In genomic region chr19:34246340-34246739, GRCh38 we compare ENCODE assay signal across 15 cellular contexts. TPM values are rescaled to one million over a fixed set of nuclear protein-coding genes. Genes with fewer than 3 reads are reported as not detected.
A peak's percentile ranks its signal among the peaks of the same experiment; 100 is the strongest.
DNase-seq lines count a peak whose midpoint lies in the region; ATAC-seq and TF ChIP-seq lines count a peak whose summit lies in the region.
"Had no signal": no experiment of that assay in that cellular context is flagged by ENCODE, and none has a peak within 500 bp of the region (broad histone marks: within the 10 kb centered on the region; RNA-seq: fewer than 3 reads in every experiment).

No MANE protein-coding gene starts in this region.

- H3K27me3 ChIP-seq in HUES48 (ENCODE audit: control insufficient read depth, insufficient read depth, low read length) (no peaks in the 10 kb centered on the region), right atrium auricular region (no peaks in the 10 kb centered on the region)
- H3K27me3 ChIP-seq: BLaER1 had no signal

- no peak for ATAC-seq in HG03469 (IDR thresholded peaks at IDR 0.05; ENCODE audit: unreplicated experiment)
- ATAC-seq: HCT116, HepG2 had no signal

- H3K27ac ChIP-seq in HUES48 (ENCODE audit: low read depth, low read length) = peak overlapping the region; percentile 55
- no peak overlapping the region for H3K27ac ChIP-seq in right atrium auricular region
- H3K27ac ChIP-seq: BLaER1, GM23248 had no signal

- H3K9me3 ChIP-seq in HUES48 (ENCODE audit: control insufficient read depth, insufficient read depth, low read length) (no peaks in the 10 kb centered on the region), right atrium auricular region (no peaks in the 10 kb centered on the region)
- H3K9me3 ChIP-seq: BLaER1, Caco-2 had no signal

- no peaks in the 10 kb centered on the region for H3K27me3 Mint-ChIP-seq in mesothelial cell of epicardium (ENCODE audit: low read depth)
- H3K27me3 Mint-ChIP-seq: CD8-positive, alpha-beta memory T cell had no signal

- TF ChIP-seq CTCF in mesothelial cell of epicardium (IDR thresholded peaks at IDR 0.05; ENCODE audit: unreplicated experiment) (no peak), right atrium auricular region (IDR thresholded peaks at IDR 0.05) (no peak)

- CTCF ChIA-PET in HEK293T (lab: Yijun Ruan, JAX) = no interaction called here

- H3K36me3 ChIP-seq in HUES48 (ENCODE audit: control insufficient read depth, insufficient read depth, low read length) = no peaks in the 10 kb centered on the region
- H3K36me3 ChIP-seq in right atrium auricular region = no peaks in the 10 kb centered on the region
- H3K36me3 ChIP-seq: BLaER1 had no signal

- no peaks in the 10 kb centered on the region for H3K9me3 Mint-ChIP-seq in mesothelial cell of epicardium
- H3K9me3 Mint-ChIP-seq: CD8-positive, alpha-beta memory T cell had no signal

- peak; percentile 64 for DNase-seq in brain pericyte (ENCODE audit: low read depth, low spot score)
- DNase-seq in mesothelial cell of epicardium (ENCODE audit: low spot score in 2 of 2, unreplicated experiment in 2 of 2) = no peak
- DNase-seq in DMS114 treated with DMSO at 0.1 percent for 48 hours (lab: John Stamatoyannopoulos, UW; ENCODE audit: unreplicated experiment) = no peak
- DNase-seq in right atrium auricular region (ENCODE audit: low spot score) = no peak
- DNase-seq in HEK293T (ENCODE audit: extremely low spot score) = no peak
- DNase-seq: AML-193; Caco-2; CD8-positive, alpha-beta memory T cell; DMS53; GM23248 had no signal

- peak overlapping the region; percentile 50 for H3K27ac Mint-ChIP-seq in mesothelial cell of epicardium
- H3K27ac Mint-ChIP-seq: CD8-positive, alpha-beta memory T cell had no signal

- POLR2A ChIA-PET in HEK293T (lab: Yijun Ruan, JAX) = no interaction called here

- no peak overlapping the region for H3K4me3 Mint-ChIP-seq in mesothelial cell of epicardium
- H3K4me3 Mint-ChIP-seq: CD8-positive, alpha-beta memory T cell had no signal

- H3K4me1 ChIP-seq in HUES48 (ENCODE audit: control insufficient read depth, insufficient read depth, low read length) = no peaks in the 10 kb centered on the region
- H3K4me1 ChIP-seq in right atrium auricular region = peaks cover 0 to 10% of the 10 kb centered on the region in 2 donors
- H3K4me1 ChIP-seq: Caco-2 had no signal

- H3K36me3 Mint-ChIP-seq in mesothelial cell of epicardium = peaks cover 3% of the 10 kb centered on the region

- H3K4me3 ChIP-seq in HUES48 (ENCODE audit: low read depth, low read length) (no peak overlapping the region), right atrium auricular region (no peak overlapping the region)
- H3K4me3 ChIP-seq: BLaER1, GM23248 had no signal

- H3K9ac ChIP-seq in HUES48 (ENCODE audit: low read depth, low read length) = no peak overlapping the region
- H3K9ac ChIP-seq: BLaER1, GM23248 had no signal

- H3K4me1 Mint-ChIP-seq in mesothelial cell of epicardium = peaks cover 4% of the 10 kb centered on the region
- H3K4me1 Mint-ChIP-seq: CD8-positive, alpha-beta memory T cell had no signal

TF ChIP-seq in HEK293T, 16 proteins besides CTCF, POLR2A, EP300 and RAD21:
- TF ChIP-seq ELF4 (IDR thresholded peaks at IDR 0.05) (no peak), LEF1 (IDR thresholded peaks at IDR 0.05; ENCODE audit: borderline replicate concordance) (no peak), FOXM1 (IDR thresholded peaks at IDR 0.05; ENCODE audit: borderline replicate concordance) (no peak), CTBP1 (IDR thresholded peaks at IDR 0.05; ENCODE audit: borderline replicate concordance) (no peak), TARDBP (IDR thresholded peaks at IDR 0.05) (no peak), HDGF (IDR thresholded peaks at IDR 0.05; ENCODE audit: borderline replicate concordance) (no peak), ZNF384 (IDR thresholded peaks at IDR 0.05) (no peak), SP1 (IDR thresholded peaks at IDR 0.05) (no peak), FOXA1 (IDR thresholded peaks at IDR 0.05) (no peak), PKNOX1 (IDR thresholded peaks at IDR 0.05) (no peak), SUZ12 (IDR thresholded peaks at IDR 0.05) (no peak), BHLHE40 (IDR thresholded peaks at IDR 0.05; ENCODE audit: borderline replicate concordance) (no peak), L3MBTL2 (conservative IDR thresholded peaks at IDR 0.05) (no peak), NFRKB (IDR thresholded peaks at IDR 0.05) (no peak), ARNT (IDR thresholded peaks at IDR 0.05) (no peak), FOXK2 (IDR thresholded peaks at IDR 0.05) (no peak)

RNA-seq across cellular contexts. Expression of gene GARRE1, which starts 8.0 kb away (rescaled TPM):
- total RNA-seq in mesothelial cell of epicardium (50.3 to 52.4 TPM (median 50.5 TPM) in 3 replicates), right atrium auricular region (10 to 100 TPM; 25.5 to 28.0 TPM)
